Comparison of ENCODE assay signal across 8 cellular contexts in the genomic region with DNA sequence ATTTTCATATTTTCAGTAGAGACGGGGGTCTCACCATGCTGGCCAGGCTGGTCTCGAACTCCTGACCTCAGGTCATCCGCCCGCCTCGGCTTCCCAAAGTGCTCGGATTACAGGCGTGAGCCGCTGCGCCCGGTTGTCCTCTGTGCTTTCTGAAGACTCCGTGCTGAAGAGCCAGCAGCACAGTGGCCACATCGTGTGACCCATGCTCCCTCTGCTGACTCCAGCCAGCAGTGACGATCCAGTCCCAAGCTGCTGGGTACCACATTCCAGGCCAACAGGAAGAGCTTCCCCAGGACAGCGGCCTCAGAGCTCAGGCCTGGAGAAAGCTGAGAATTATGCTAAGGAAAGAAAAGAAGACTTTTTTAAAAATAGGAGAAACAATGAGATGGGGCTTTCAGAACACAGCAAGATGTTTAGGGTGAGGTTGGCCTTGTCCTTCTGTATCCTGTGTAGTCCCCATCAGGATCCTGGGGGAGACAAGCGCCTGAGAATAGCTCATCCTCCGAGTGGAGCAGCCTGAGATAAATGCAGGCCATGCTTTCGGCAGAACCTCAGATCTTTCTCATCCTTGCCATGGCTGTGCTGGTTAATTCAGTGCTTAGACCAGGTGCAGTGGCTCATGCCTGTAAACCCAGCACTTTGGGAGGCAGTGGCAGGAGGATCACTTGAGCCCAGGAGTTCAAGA.
DNase-seq lines count a peak whose midpoint lies in the region; ATAC-seq, FAIRE-seq and TF ChIP-seq lines count a peak whose summit lies in the region.

No MANE protein-coding gene starts in this region.

- no peak for ATAC-seq in GM21619 (IDR thresholded peaks at IDR 0.05; ENCODE audit: unreplicated experiment)

- in situ Hi-C loops in G401 (cut with HindIII; ENCODE audit: low sequenced_read_pairs), result no loop called here

- TF ChIP-seq CTCF in neural cell (IDR thresholded peaks at IDR 0.05; ENCODE audit: poor library complexity, severe bottlenecking) (peak; percentile 67), uterus (IDR thresholded peaks at IDR 0.05) (no peak)

- H3K4me1 ChIP-seq in uterus, result no peaks in the 10 kb centered on the region

- no peak overlapping the region for H3K4me2 ChIP-seq in neural cell (ENCODE audit: low read length)

- H3K4me3 ChIP-seq in neural cell (ENCODE audit: low read length) (no peak overlapping the region), uterus (no peak overlapping the region)

- no peak for TF ChIP-seq POLR2A in uterus (IDR thresholded peaks at IDR 0.05)
- no peak for TF ChIP-seq POLR2A in GM12891 (IDR thresholded peaks at IDR 0.05; ENCODE audit: low read depth, low read length)

- DNase-seq in G401 (ENCODE audit: low spot score) (peak; percentile 79), NCI-H460 (ENCODE audit: extremely low read depth, low read depth) (peak; percentile 85), dermis blood vessel endothelial cell (peak; percentile 21), uterus (no peak), GM12891 (ENCODE audit: insufficient read length, low spot score) (no peak)
- DNase-seq in activated CD4-positive, alpha-beta T cell treated with anti-CD3 and anti-CD28 coated beads, Interleukin-2, amount 50 U/mL, for 4 hours, result no peak

- TF ChIP-seq RAD21 in neural cell (conservative IDR thresholded peaks at IDR 0.05), result peak; percentile 72

- H3K9me3 ChIP-seq in neural cell (ENCODE audit: low read length) (no peaks in the 10 kb centered on the region), uterus (no peaks in the 10 kb centered on the region)

- no peak overlapping the region for H3K9ac ChIP-seq in neural cell (ENCODE audit: low read length)

- no peaks in the 10 kb centered on the region for H3K79me2 ChIP-seq in neural cell (replicated peaks; ENCODE audit: insufficient read depth, low read length)

- H3K9me2 ChIP-seq in neural cell (ENCODE audit: insufficient read depth, low read length), result no peaks in the 10 kb centered on the region

- no peaks in the 10 kb centered on the region for H4K20me1 ChIP-seq in neural cell (ENCODE audit: insufficient read depth)

- no peaks in the 10 kb centered on the region for H3K27me3 ChIP-seq in neural cell (ENCODE audit: insufficient read depth, low read depth, low read length)
- peaks cover 0 to 6% of the 10 kb centered on the region in 2 donors for H3K27me3 ChIP-seq in uterus

- no peak overlapping the region for H3K27ac ChIP-seq in neural cell (ENCODE audit: low read length)
- H3K27ac ChIP-seq in uterus, result no peak overlapping the region

- FAIRE-seq in GM12891 (lab: Jason Lieb, UNC), result no peak

- peaks cover 4% of the 10 kb centered on the region for H3F3A ChIP-seq in neural cell (ENCODE audit: insufficient read depth, low read length, poor library complexity, severe bottlenecking)

- intact Hi-C loops in uterus (cut with DNase I; ENCODE audit: low total_unique reads), result no loop called here

- no peak overlapping the region for H2AFZ ChIP-seq in neural cell (ENCODE audit: low read depth, low read length)

- H3K36me3 ChIP-seq in neural cell (ENCODE audit: insufficient read depth, low read length) (no peaks in the 10 kb centered on the region), uterus (no peaks in the 10 kb centered on the region)

- no peak for TF ChIP-seq EP300 in neural cell (conservative IDR thresholded peaks at IDR 0.05; ENCODE audit: poor library complexity, severe bottlenecking)

TF ChIP-seq in neural cell, 6 proteins besides CTCF, POLR2A, EP300 and RAD21:
- TF ChIP-seq, protein P1, sequence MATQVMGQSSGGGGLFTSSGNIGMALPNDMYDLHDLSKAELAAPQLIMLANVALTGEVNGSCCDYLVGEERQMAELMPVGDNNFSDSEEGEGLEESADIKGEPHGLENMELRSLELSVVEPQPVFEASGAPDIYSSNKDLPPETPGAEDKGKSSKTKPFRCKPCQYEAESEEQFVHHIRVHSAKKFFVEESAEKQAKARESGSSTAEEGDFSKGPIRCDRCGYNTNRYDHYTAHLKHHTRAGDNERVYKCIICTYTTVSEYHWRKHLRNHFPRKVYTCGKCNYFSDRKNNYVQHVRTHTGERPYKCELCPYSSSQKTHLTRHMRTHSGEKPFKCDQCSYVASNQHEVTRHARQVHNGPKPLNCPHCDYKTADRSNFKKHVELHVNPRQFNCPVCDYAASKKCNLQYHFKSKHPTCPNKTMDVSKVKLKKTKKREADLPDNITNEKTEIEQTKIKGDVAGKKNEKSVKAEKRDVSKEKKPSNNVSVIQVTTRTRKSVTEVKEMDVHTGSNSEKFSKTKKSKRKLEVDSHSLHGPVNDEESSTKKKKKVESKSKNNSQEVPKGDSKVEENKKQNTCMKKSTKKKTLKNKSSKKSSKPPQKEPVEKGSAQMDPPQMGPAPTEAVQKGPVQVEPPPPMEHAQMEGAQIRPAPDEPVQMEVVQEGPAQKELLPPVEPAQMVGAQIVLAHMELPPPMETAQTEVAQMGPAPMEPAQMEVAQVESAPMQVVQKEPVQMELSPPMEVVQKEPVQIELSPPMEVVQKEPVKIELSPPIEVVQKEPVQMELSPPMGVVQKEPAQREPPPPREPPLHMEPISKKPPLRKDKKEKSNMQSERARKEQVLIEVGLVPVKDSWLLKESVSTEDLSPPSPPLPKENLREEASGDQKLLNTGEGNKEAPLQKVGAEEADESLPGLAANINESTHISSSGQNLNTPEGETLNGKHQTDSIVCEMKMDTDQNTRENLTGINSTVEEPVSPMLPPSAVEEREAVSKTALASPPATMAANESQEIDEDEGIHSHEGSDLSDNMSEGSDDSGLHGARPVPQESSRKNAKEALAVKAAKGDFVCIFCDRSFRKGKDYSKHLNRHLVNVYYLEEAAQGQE (IDR thresholded peaks at IDR 0.05; ENCODE audit: borderline replicate concordance), result no peak
- TF ChIP-seq SMC3 (conservative IDR thresholded peaks at IDR 0.05; ENCODE audit: poor library complexity), result peak; percentile 81
TF ChIP-seq in neural cell: peak in this region for 1.

TF ChIP-seq in GM12891, 5 proteins besides CTCF, POLR2A, EP300 and RAD21:
- TF ChIP-seq TAF1 (IDR thresholded peaks at IDR 0.05; ENCODE audit: low read depth, low read length), result no peak
- no peak for TF ChIP-seq SPI1 (IDR thresholded peaks at IDR 0.05; ENCODE audit: low read depth, low read length)
- TF ChIP-seq PAX5 (IDR thresholded peaks at IDR 0.05; ENCODE audit: insufficient read depth, low read length, severe bottlenecking), result no peak
- TF ChIP-seq POLR2AphosphoS5 (IDR thresholded peaks at IDR 0.05; ENCODE audit: low read depth, low read length), result no peak
- no peak for TF ChIP-seq POU2F2 (IDR thresholded peaks at IDR 0.05; ENCODE audit: low read depth, low read length)

Comparison
In these comparisons a context has a peak if more than half of its experiments do, and no peak if none do; other contexts are left out.
1. DNase-seq: peak in G401 (single experiment), NCI-H460 (single experiment) and dermis blood vessel endothelial cell (single experiment); none in activated CD4-positive, alpha-beta T cell treated with anti-CD3 and anti-CD28 coated beads, Interleukin-2, amount 50 U/mL, for 4 hours (0 of 2), uterus (0 of 2) and GM12891 (single experiment).